In genomic region chr15:29699791-29700190, GRCh38 we compare ENCODE assay signal across 22 cellular contexts.
"Had no signal": no experiment of that assay in that cellular context is flagged by ENCODE, and none has a peak within 500 bp of the region (broad histone marks: within the 10 kb centered on the region; RNA-seq: fewer than 3 reads in every experiment).

No MANE protein-coding gene starts in this region.

- H3K9me3 Mint-ChIP-seq: activated CD4-positive, alpha-beta memory T cell treated with anti-CD3 and anti-CD28 coated beads, Interleukin-2, amount 10 ng/mL, durations not matched to agents 7 days and 5 days; activated naive CD4-positive, alpha-beta T cell treated with anti-CD3 and anti-CD28 coated beads for 36 hours; activated T-helper 17 cell treated with anti-CD3 and anti-CD28 coated beads, Interleukin-2, amount 50 U/mL, for 72 hours had no signal

- H3K27me3 ChIP-seq: MG63 had no signal

- H3K4me3 Mint-ChIP-seq: activated CD4-positive, alpha-beta memory T cell treated with anti-CD3 and anti-CD28 coated beads, Interleukin-2, amount 10 ng/mL, durations not matched to agents 7 days and 5 days; activated CD4-positive, alpha-beta T cell treated with anti-CD3 and anti-CD28 coated beads for 36 hours; activated naive CD4-positive, alpha-beta T cell treated with anti-CD3 and anti-CD28 coated beads for 36 hours; activated naive CD8-positive, alpha-beta T cell treated with anti-CD3 and anti-CD28 coated beads for 36 hours; activated T-helper 17 cell treated with anti-CD3 and anti-CD28 coated beads, Interleukin-2, amount 50 U/mL, for 72 hours; T-cell had no signal

- FAIRE-seq: colon, RCC 7860, TTC549 had no signal

- DNase-seq: activated CD4-positive, alpha-beta memory T cell treated with anti-CD3 and anti-CD28 coated beads, Interleukin-2, amount 10 ng/mL, durations not matched to agents 7 days and 5 days; activated CD4-positive, alpha-beta T cell treated with anti-CD3 and anti-CD28 coated beads for 36 hours; activated CD4-positive, alpha-beta T cell treated with anti-CD3 and anti-CD28 coated beads, Interleukin-2, amount 50 U/mL, for 1 hour; activated gamma-delta T cell; activated naive CD4-positive, alpha-beta T cell treated with anti-CD3 and anti-CD28 coated beads for 36 hours; activated naive CD8-positive, alpha-beta T cell treated with anti-CD3 and anti-CD28 coated beads for 36 hours; activated T-cell treated with anti-CD3 and anti-CD28 coated beads for 4 hours; activated T-cell treated with anti-CD3 and anti-CD28 coated beads, Interleukin-2, amount 50 U/mL, for 48 hours; cerebellar nuclear complex; MG63; NCI-H146; NCI-H510A treated with DMSO at 0.1 percent for 48 hours; NCI-H774; PC-3; T-cell; T-helper 2 cell; T1000 had no signal

- H3K27ac Mint-ChIP-seq: activated CD4-positive, alpha-beta memory T cell treated with anti-CD3 and anti-CD28 coated beads, Interleukin-2, amount 10 ng/mL, durations not matched to agents 7 days and 5 days; activated CD4-positive, alpha-beta T cell treated with anti-CD3 and anti-CD28 coated beads for 36 hours; activated naive CD4-positive, alpha-beta T cell treated with anti-CD3 and anti-CD28 coated beads for 36 hours; activated naive CD8-positive, alpha-beta T cell treated with anti-CD3 and anti-CD28 coated beads for 36 hours; activated T-helper 17 cell treated with anti-CD3 and anti-CD28 coated beads, Interleukin-2, amount 50 U/mL, for 72 hours; T-cell had no signal

- ATAC-seq: activated CD4-positive, alpha-beta T cell treated with anti-CD3 and anti-CD28 coated beads for 36 hours; activated T-helper 17 cell treated with anti-CD3 and anti-CD28 coated beads, Interleukin-2, amount 50 U/mL, for 72 hours; PC-3; T-cell had no signal

- H3K36me3 Mint-ChIP-seq: activated naive CD8-positive, alpha-beta T cell treated with anti-CD3 and anti-CD28 coated beads for 36 hours; T-cell had no signal

- H3K9me3 ChIP-seq: MG63 had no signal

- H3K27ac ChIP-seq: SK-N-MC had no signal

- H3K4me1 Mint-ChIP-seq: activated CD4-positive, alpha-beta memory T cell treated with anti-CD3 and anti-CD28 coated beads, Interleukin-2, amount 10 ng/mL, durations not matched to agents 7 days and 5 days; activated CD4-positive, alpha-beta T cell treated with anti-CD3 and anti-CD28 coated beads for 36 hours; activated naive CD8-positive, alpha-beta T cell treated with anti-CD3 and anti-CD28 coated beads for 36 hours; activated T-helper 17 cell treated with anti-CD3 and anti-CD28 coated beads, Interleukin-2, amount 50 U/mL, for 72 hours; T-cell had no signal

- H3K4me3 ChIP-seq: MG63, SK-N-MC had no signal
